ENCODE assay signal across 16 cellular contexts in the genomic region with DNA sequence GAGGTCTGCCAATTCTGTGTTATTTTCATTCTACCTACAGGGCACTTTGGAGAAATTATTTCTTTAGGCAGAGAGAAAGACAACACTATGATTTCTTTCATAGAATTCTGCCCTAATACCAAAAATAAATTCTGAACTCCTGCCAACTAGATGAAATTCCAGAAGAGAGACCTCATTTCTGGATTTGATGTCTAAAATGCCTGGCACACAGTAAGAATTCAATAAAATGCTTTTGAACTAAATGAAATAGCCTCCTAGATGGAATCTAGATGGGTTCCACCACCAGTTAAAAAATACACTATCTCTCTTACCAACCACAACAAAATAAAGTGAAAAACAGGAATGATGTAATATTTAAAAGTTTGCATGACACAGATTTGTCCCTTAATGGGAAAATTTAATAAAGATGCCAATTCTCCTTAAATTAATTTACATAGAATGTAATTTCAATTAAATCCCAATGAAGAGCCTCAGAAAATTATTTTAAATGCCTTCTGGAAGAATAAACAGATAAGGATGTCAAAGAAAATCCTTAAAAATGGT.
DNase-seq lines count a peak whose midpoint lies in the region; ATAC-seq, FAIRE-seq and TF ChIP-seq lines count a peak whose summit lies in the region.
"Had no signal": no experiment of that assay in that cellular context is flagged by ENCODE, and none has a peak within 500 bp of the region (broad histone marks: within the 10 kb centered on the region; RNA-seq: fewer than 3 reads in every experiment).

No MANE protein-coding gene starts in this region.

- no peaks in the 10 kb centered on the region for H3K9me3 ChIP-seq in MM.1S (replicated peaks; ENCODE audit: insufficient read depth, low read length)
- H3K9me3 ChIP-seq: esophagus muscularis mucosa, Peyer's patch, spleen, testis had no signal

- H3K36me3 ChIP-seq in MM.1S (replicated peaks; ENCODE audit: insufficient read depth, low read length) = no peaks in the 10 kb centered on the region
- H3K36me3 ChIP-seq: esophagus muscularis mucosa, Peyer's patch, spleen had no signal

- DNase-seq in GM04504 (ENCODE audit: low read depth) (peak; percentile 25), amniotic epithelial cell (ENCODE audit: low read depth) (peak; percentile 13), fibroblast of peridontal ligament (ENCODE audit: extremely low read depth) (peak; percentile 65), urothelium cell line (ENCODE audit: low spot score) (peak; percentile 1), MM.1S (no peak)
- DNase-seq: activated naive CD4-positive, alpha-beta T cell treated with anti-CD3 and anti-CD28 coated beads, Interleukin-2, amount 50 U/mL, for 16 hours; DMS53; mesendoderm; NCI-H1436 treated with DMSO at 0.1 percent for 48 hours; Peyer's patch; spleen; testis had no signal

- no peaks in the 10 kb centered on the region for H4K20me1 ChIP-seq in MM.1S (ENCODE audit: insufficient read depth, low read length)

- H3K79me2 ChIP-seq in MM.1S (ENCODE audit: low read length) = no peaks in the 10 kb centered on the region

- H3K27me3 ChIP-seq in MM.1S (replicated peaks; ENCODE audit: insufficient read depth, low read length) = no peaks in the 10 kb centered on the region
- H3K27me3 ChIP-seq: esophagus muscularis mucosa, Peyer's patch, spleen, testis had no signal

- H3F3A ChIP-seq in MM.1S (ENCODE audit: insufficient read depth, low read length) = no peaks in the 10 kb centered on the region

- FAIRE-seq in urothelium cell line (lab: Jason Lieb, UNC) = no peak

- H3K4me1 ChIP-seq in MM.1S (ENCODE audit: low read length) = no peaks in the 10 kb centered on the region
- H3K4me1 ChIP-seq: Peyer's patch, spleen, testis had no signal

- H3K4me2 ChIP-seq in MM.1S (ENCODE audit: low read depth, low read length) = no peak overlapping the region
- H3K4me2 ChIP-seq: GM23338 had no signal

- ATAC-seq in GM21528 (IDR thresholded peaks at IDR 0.05; ENCODE audit: low FRiP score, unreplicated experiment) = no peak
- ATAC-seq in HG03469 (IDR thresholded peaks at IDR 0.05; ENCODE audit: unreplicated experiment) = no peak
- ATAC-seq: GM23338 had no signal

- no peak for TF ChIP-seq CTCF in MM.1S (IDR thresholded peaks at IDR 0.05; ENCODE audit: low read length)

- H3K27ac ChIP-seq in MM.1S (ENCODE audit: low read length) = no peak overlapping the region
- H3K27ac ChIP-seq: esophagus muscularis mucosa, Peyer's patch, spleen, testis had no signal

- no peak overlapping the region for H3K4me3 ChIP-seq in MM.1S (ENCODE audit: low read length)
- H3K4me3 ChIP-seq: esophagus muscularis mucosa, GM23338, Peyer's patch, spleen, testis had no signal

- H2AFZ ChIP-seq in MM.1S (ENCODE audit: low read length) = no peak overlapping the region
- H2AFZ ChIP-seq: GM23338 had no signal

- no peaks in the 10 kb centered on the region for H3K9me2 ChIP-seq in MM.1S (replicated peaks; ENCODE audit: insufficient read depth, low read length)

- H3K9ac ChIP-seq in MM.1S (ENCODE audit: low read length) = no peak overlapping the region
